7 cellular contexts compared by ENCODE assay signal in the genomic region with DNA sequence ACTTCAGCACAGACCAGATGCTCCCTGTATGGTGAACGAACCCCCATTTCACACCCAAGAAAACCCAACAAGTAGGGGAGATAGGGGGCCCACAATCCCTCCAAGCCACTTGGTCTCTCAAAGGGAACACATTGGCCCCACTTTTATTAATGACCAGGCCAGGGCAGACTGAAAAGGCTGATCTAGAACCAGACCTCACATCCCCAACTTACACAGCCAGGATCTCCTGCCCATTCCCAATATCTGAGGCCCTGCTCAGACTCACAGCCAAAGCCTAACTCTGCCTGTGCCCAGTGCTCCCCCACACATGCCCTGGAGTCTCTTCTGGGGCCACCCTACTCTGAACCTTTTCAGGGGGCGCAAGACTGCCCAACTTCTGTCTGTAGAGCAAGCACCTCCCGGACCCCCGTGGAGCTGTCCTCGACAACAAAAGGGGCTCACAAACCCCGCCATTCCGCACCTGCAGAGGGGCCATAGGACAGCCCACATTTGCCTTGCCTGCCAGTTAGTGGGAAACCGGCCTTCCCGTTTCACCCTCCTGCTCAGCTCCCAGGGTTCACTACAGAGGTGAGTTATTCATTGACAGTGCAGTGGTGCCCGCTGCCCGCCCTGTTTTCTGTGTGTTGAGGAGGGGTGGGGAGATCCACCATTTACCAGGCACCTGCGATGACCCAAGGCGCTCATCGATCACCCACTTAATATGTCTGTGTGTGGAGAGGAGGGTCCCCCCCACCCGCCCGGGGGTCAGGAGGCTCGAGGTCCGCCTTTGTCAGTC. TPM values are rescaled to one million over a fixed set of nuclear protein-coding genes. Genes with fewer than 3 reads are reported as not detected.
DNase-seq lines count a peak whose midpoint lies in the region; ATAC-seq and TF ChIP-seq lines count a peak whose summit lies in the region.

No MANE protein-coding gene starts in this region.

- H3K4me1 ChIP-seq in GM23338 (ENCODE audit: insufficient read depth) (peaks cover 35% of the 10 kb centered on the region), SJCRH30 (peaks cover 22% of the 10 kb centered on the region), psoas muscle (peaks cover 4% of the 10 kb centered on the region)

- H3K27ac Mint-ChIP-seq in GM23338, result peak overlapping the region; percentile 92

- H3K36me3 ChIP-seq in GM23338 (ENCODE audit: insufficient read depth) (peaks cover 10% of the 10 kb centered on the region), SJCRH30 (no peaks in the 10 kb centered on the region), psoas muscle (ENCODE audit: insufficient read depth in 1 of 2, low read depth in 1 of 2) (peaks cover 0 to 17% of the 10 kb centered on the region in 2 donors)

- 34 to 54% (median 40%) methylated on average over 18 of the region's 18 CpGs for WGBS in psoas muscle, 3 donors

- peaks cover 59% of the 10 kb centered on the region for H3K79me2 ChIP-seq in GM23338 (replicated peaks; ENCODE audit: insufficient read depth)

- H3K4me3 Mint-ChIP-seq in GM23338, result peak overlapping the region; percentile 86

- peak overlapping the region; percentile 84 for H3K4me3 ChIP-seq in GM23338
- H3K4me3 ChIP-seq in SJCRH30, result peak overlapping the region; percentile 74
- peak overlapping the region; percentile 66 to 68 for H3K4me3 ChIP-seq in foreskin fibroblast (ENCODE audit: low read depth in 1 of 2, low read length in 2 of 2)
- peak overlapping the region; percentile 84 for H3K4me3 ChIP-seq in psoas muscle

- no peaks in the 10 kb centered on the region for H3K27me3 ChIP-seq in GM23338 (ENCODE audit: insufficient read depth)
- no peaks in the 10 kb centered on the region for H3K27me3 ChIP-seq in SJCRH30
- peaks cover 0 to 22% (median 4%) of the 10 kb centered on the region in 3 donors for H3K27me3 ChIP-seq in psoas muscle (ENCODE audit: insufficient read depth in 3 of 3, low read length in 2 of 3)

- no peaks in the 10 kb centered on the region for H3K9me2 ChIP-seq in GM23338 (ENCODE audit: insufficient read depth)

- H3F3A ChIP-seq in GM23338 (replicated peaks; ENCODE audit: low read depth), result peaks cover 24% of the 10 kb centered on the region

- H3K4me1 Mint-ChIP-seq in GM23338, result peaks cover 63% of the 10 kb centered on the region

- no peak for TF ChIP-seq CTCF in GM23338 (conservative IDR thresholded peaks at IDR 0.05; ENCODE audit: low read depth in 2 of 2)
- TF ChIP-seq CTCF in foreskin fibroblast (IDR thresholded peaks at IDR 0.05; ENCODE audit: low read depth, low read length), result no peak
- TF ChIP-seq CTCF in psoas muscle (IDR thresholded peaks at IDR 0.05), result no peak

- H3K27me3 Mint-ChIP-seq in GM23338 (ENCODE audit: insufficient read depth, low read depth, poor library complexity), result peaks cover 16% of the 10 kb centered on the region

- peaks cover 3% of the 10 kb centered on the region; the same call in 1 of the 3 replicates for H3K9me3 Mint-ChIP-seq in GM23338

- H3K36me3 Mint-ChIP-seq in GM23338 (ENCODE audit: low read depth), result peaks cover 45% of the 10 kb centered on the region

- ATAC-seq in GM23338 (peak; percentile 6), psoas muscle (peak in 1 of 4 donors; percentile 13)

- peak overlapping the region; percentile 86 for H3K4me2 ChIP-seq in GM23338

- peaks cover 18% of the 10 kb centered on the region for H4K20me1 ChIP-seq in GM23338 (replicated peaks; ENCODE audit: insufficient read depth)

- intact Hi-C loops in psoas muscle (cut with DNase I), result no loop called here

- H3K9me3 ChIP-seq in SJCRH30 (replicated peaks) (no peaks in the 10 kb centered on the region), psoas muscle (no peaks in the 10 kb centered on the region)

- DNase-seq in GM23338 (ENCODE audit: low spot score) (peak; percentile 79), SJCRH30 (peak in 1 of 2 experiments; percentile 17), foreskin fibroblast (peak in 1 of 2 donors; percentile 34), psoas muscle (no peak), SIG-M5 treated with dmso at 0.1 percent for 504 hours (lab: John Stamatoyannopoulos, UW; ENCODE audit: unreplicated experiment) (no peak), AG08396 (ENCODE audit: low spot score) (no peak), GM19238 (ENCODE audit: insufficient read length, low spot score) (no peak)

- H2AFZ ChIP-seq in GM23338, result no peak overlapping the region

- H3K27ac ChIP-seq in GM23338 (ENCODE audit: low read depth) (0 out of 2 replicates have a peak overlapping the region, but pooled peaks have one; percentile 19), SJCRH30 (no peak overlapping the region; the same call in 1 of the 2 replicates), psoas muscle (no peak overlapping the region)

TF ChIP-seq in GM23338, 12 proteins besides CTCF, POLR2A, EP300 and RAD21 (continues in another document):
- TF ChIP-seq NANOG (IDR thresholded peaks at IDR 0.05; ENCODE audit: borderline replicate concordance) (no peak), POLR2AphosphoS5 (IDR thresholded peaks at IDR 0.05; ENCODE audit: low read depth) (no peak), EZH2phosphoT487 (IDR thresholded peaks at IDR 0.05; ENCODE audit: unreplicated experiment) (no peak), JUNB (IDR thresholded peaks at IDR 0.05; ENCODE audit: unreplicated experiment) (no peak), CREB1 (CRISPR knock-in tag; IDR thresholded peaks at IDR 0.05; ENCODE audit: low read depth) (no peak), EZH2 (IDR thresholded peaks at IDR 0.05; ENCODE audit: low read depth, unreplicated experiment) (no peak)
- TF ChIP-seq, protein P1, sequence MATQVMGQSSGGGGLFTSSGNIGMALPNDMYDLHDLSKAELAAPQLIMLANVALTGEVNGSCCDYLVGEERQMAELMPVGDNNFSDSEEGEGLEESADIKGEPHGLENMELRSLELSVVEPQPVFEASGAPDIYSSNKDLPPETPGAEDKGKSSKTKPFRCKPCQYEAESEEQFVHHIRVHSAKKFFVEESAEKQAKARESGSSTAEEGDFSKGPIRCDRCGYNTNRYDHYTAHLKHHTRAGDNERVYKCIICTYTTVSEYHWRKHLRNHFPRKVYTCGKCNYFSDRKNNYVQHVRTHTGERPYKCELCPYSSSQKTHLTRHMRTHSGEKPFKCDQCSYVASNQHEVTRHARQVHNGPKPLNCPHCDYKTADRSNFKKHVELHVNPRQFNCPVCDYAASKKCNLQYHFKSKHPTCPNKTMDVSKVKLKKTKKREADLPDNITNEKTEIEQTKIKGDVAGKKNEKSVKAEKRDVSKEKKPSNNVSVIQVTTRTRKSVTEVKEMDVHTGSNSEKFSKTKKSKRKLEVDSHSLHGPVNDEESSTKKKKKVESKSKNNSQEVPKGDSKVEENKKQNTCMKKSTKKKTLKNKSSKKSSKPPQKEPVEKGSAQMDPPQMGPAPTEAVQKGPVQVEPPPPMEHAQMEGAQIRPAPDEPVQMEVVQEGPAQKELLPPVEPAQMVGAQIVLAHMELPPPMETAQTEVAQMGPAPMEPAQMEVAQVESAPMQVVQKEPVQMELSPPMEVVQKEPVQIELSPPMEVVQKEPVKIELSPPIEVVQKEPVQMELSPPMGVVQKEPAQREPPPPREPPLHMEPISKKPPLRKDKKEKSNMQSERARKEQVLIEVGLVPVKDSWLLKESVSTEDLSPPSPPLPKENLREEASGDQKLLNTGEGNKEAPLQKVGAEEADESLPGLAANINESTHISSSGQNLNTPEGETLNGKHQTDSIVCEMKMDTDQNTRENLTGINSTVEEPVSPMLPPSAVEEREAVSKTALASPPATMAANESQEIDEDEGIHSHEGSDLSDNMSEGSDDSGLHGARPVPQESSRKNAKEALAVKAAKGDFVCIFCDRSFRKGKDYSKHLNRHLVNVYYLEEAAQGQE (IDR thresholded peaks at IDR 0.05; ENCODE audit: unreplicated experiment), result no peak

RNA-seq across cellular contexts. Expression of a gene that starts 1.6 kb away (rescaled TPM):
- total RNA-seq in GM23338 (2014; rRNA removed; shearing (Covaris generic)), result 144 and 164 TPM in 2 replicates
- polyA plus RNA-seq in GM23338 (2016; fragmentation: Nextera tagmentation; extraction: Ambion mirVana) (49.0 and 49.3 TPM in 2 replicates), psoas muscle (1 to 10 TPM; 2.3 to 6.1 (median 2.5) TPM)
- total RNA-seq in SJCRH30 (2014; rRNA removed; shearing (Covaris generic)), result 23.4 and 45.0 TPM in 2 replicates
- total RNA-seq in psoas muscle, result 1 to 10 TPM; 2.5 to 3.9 (median 2.8) TPM

RNA-seq across cellular contexts. Expression of a gene that starts 11.6 kb away (rescaled TPM):
- 24.1 and 28.9 TPM in 2 replicates for total RNA-seq in GM23338 (2014; rRNA removed; shearing (Covaris generic))
- polyA plus RNA-seq in GM23338 (2016; fragmentation: Nextera tagmentation; extraction: Ambion mirVana), result 20.8 and 22.2 TPM in 2 replicates
- 11.3 and 12.0 TPM in 2 replicates for total RNA-seq in SJCRH30 (2014; rRNA removed; shearing (Covaris generic))
- 1 to 10 TPM; 5.3 to 9.5 (median 5.4) TPM for total RNA-seq in psoas muscle
- 10 to 100 TPM in 2 of 3 donors, 1 to 10 TPM in 1; 7.7 to 19.6 (median 16.5) TPM for polyA plus RNA-seq in psoas muscle

RNA-seq across cellular contexts. Expression of a gene that starts 11.8 kb away (rescaled TPM):
- total RNA-seq in GM23338 (2014; rRNA removed; shearing (Covaris generic)), result 362 and 419 TPM in 2 replicates
- 2,089 and 2,333 TPM in 2 replicates for polyA plus RNA-seq in GM23338 (2016; fragmentation: Nextera tagmentation; extraction: Ambion mirVana)
- 491 and 498 TPM in 2 replicates for total RNA-seq in SJCRH30 (2014; rRNA removed; shearing (Covaris generic))
- total RNA-seq in psoas muscle, result 100 to 1,000 TPM; 156 to 218 (median 185) TPM
- 100 to 1,000 TPM; 295 to 342 (median 332) TPM for polyA plus RNA-seq in psoas muscle

RNA-seq across cellular contexts. Expression of a gene that starts 18.3 kb away (rescaled TPM):
- total RNA-seq in GM23338 (2014; rRNA removed; shearing (Covaris generic)), result 17.3 and 17.6 TPM in 2 replicates
- polyA plus RNA-seq in GM23338 (2016; fragmentation: Nextera tagmentation; extraction: Ambion mirVana) (5.8 and 6.1 TPM in 2 replicates), psoas muscle (1 to 10 TPM; 3.7 to 4.5 (median 3.9) TPM)
- 12.4 and 12.8 TPM in 2 replicates for total RNA-seq in SJCRH30 (2014; rRNA removed; shearing (Covaris generic))
- 1 to 10 TPM; 4.4 to 5.6 (median 5.2) TPM for total RNA-seq in psoas muscle

RNA-seq across cellular contexts. Expression of a gene that starts 56.3 kb away (rescaled TPM):
- total RNA-seq in GM23338 (2014; rRNA removed; shearing (Covaris generic)), result not detected in 2 replicates
- polyA plus RNA-seq in GM23338 (2016; fragmentation: Nextera tagmentation; extraction: Ambion mirVana) (0.21 and 0.73 TPM in 2 replicates), psoas muscle (under 1 TPM in 1 of 3 donors, not detected in 2; 0.01 TPM)
- total RNA-seq in SJCRH30 (2014; rRNA removed; shearing (Covaris generic)), result 0.30 and 0.35 TPM in 2 replicates
- not detected for total RNA-seq in psoas muscle
